9 cellular contexts compared by ENCODE assay signal in the genomic region with DNA sequence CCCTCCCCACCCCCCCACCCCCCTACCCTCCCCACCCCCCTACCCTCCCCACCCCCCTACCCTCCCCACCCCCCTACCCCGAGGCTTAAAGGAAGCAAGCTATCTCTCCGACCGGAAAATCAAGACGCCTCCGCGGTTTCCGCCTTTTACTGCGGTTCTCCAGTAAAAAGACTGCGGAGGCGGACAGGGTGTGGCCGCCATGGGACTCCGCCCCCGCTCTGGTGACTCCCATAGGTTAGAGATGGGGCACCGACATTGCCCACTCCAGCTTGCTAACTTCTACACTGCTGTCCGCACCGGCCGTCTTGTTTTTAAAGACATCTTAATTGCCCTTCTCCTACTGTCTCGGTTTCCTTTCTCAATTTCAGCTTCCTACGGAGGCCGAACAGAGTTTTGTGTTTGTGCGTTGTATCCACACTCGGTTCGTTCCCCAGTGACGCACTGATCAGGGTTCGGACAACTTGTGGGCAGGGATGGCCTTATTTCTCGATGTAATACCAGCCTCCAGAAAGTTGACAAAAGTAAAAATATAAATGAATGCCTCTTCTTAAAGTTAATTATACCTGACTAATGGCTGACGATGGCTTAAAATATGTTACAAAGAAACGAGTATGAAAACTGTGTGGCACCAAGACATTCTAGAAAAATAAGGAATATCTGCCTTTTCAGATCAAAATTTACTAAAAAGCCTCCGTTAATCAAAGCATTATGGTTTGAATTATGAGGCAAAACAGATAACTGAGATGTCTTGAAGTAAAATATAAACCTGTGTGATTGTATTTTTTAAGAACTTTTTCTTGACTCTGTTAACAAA. TPM values are rescaled to one million over a fixed set of nuclear protein-coding genes. Genes with fewer than 3 reads are reported as not detected.
DNase-seq lines count a peak whose midpoint lies in the region; ATAC-seq and TF ChIP-seq lines count a peak whose summit lies in the region.
"Had no signal": no experiment of that assay in that cellular context is flagged by ENCODE, and none has a peak within 500 bp of the region (broad histone marks: within the 10 kb centered on the region; RNA-seq: fewer than 3 reads in every experiment).

No MANE protein-coding gene starts in this region.

- H3K9me3 ChIP-seq in colonic mucosa (no peaks in the 10 kb centered on the region), WERI-Rb-1 (ENCODE audit: severe bottlenecking) (peaks cover 4% of the 10 kb centered on the region)

- H3K27me3 ChIP-seq in colonic mucosa (no peaks in the 10 kb centered on the region), WERI-Rb-1 (ENCODE audit: insufficient read depth, low read depth, severe bottlenecking) (no peaks in the 10 kb centered on the region)

- H3K4me1 ChIP-seq in colonic mucosa = peaks cover 7% of the 10 kb centered on the region

- H3K4me3 ChIP-seq in colonic mucosa (no peak overlapping the region), WERI-Rb-1 (ENCODE audit: low read depth, low read length) (no peak overlapping the region)

- intact Hi-C loops in colonic mucosa (cut with DNase I) (no loop called here), posterior vena cava (cut with DNase I) (no loop called here)

- DNase-seq in DMS53 (lab: John Stamatoyannopoulos, UW) (peak; percentile 78), T-helper 9 cell (peak; percentile 54), colonic mucosa (peak; percentile 29), posterior vena cava (ENCODE audit: low spot score) (peak; percentile 88), HPDE6-E6E7 (ENCODE audit: extremely low spot score) (no peak), WERI-Rb-1 (no peak), occipital lobe (lab: John Stamatoyannopoulos, UW) (no peak)
- DNase-seq: small intestine had no signal

- ATAC-seq in HG03520 (IDR thresholded peaks at IDR 0.05; ENCODE audit: unreplicated experiment) = no peak

- TF ChIP-seq CTCF in colonic mucosa (IDR thresholded peaks at IDR 0.05) (no peak), WERI-Rb-1 (IDR thresholded peaks at IDR 0.05; ENCODE audit: low read depth, low read length) (no peak)

- H3K27ac ChIP-seq in colonic mucosa (no peak overlapping the region), WERI-Rb-1 (no peak overlapping the region)

- H3K36me3 ChIP-seq in colonic mucosa (peaks cover 13% of the 10 kb centered on the region), WERI-Rb-1 (peaks cover 26% of the 10 kb centered on the region)

- no peak overlapping the region for H3K9ac ChIP-seq in colonic mucosa (ENCODE audit: low read depth in 2 of 2, low read length in 2 of 2)

RNA-seq across cellular contexts. Expression of a gene that starts 1.1 kb away (rescaled TPM):
- total RNA-seq in colonic mucosa (1 to 10 TPM; 7.1 to 7.2 TPM), posterior vena cava (1 to 10 TPM; 5.1 to 6.9 TPM), occipital lobe (17.9 TPM)

RNA-seq across cellular contexts. Expression of a gene that starts 20.4 kb away (rescaled TPM):
- total RNA-seq in colonic mucosa (1 to 10 TPM in 1 of 2 donors, under 1 TPM in 1; 0.57 to 1.1 TPM), posterior vena cava (1 to 10 TPM; 1.9 to 4.9 TPM), occipital lobe (0.47 TPM)

RNA-seq across cellular contexts. Expression of a gene that starts 47.2 kb away (rescaled TPM):
- total RNA-seq in colonic mucosa (10 to 100 TPM; 19.5 to 27.2 TPM), posterior vena cava (10 to 100 TPM; 19.8 to 21.2 TPM), occipital lobe (55.4 TPM)

RNA-seq across cellular contexts. Expression of a gene that starts 48.1 kb away (rescaled TPM):
- total RNA-seq in colonic mucosa (not detected), posterior vena cava (not detected), occipital lobe (0.78 TPM)

Comparison
In these comparisons a context has a peak if more than half of its experiments do, and no peak if none do; other contexts are left out.
1. DNase-seq: peak in DMS53 (single experiment), T-helper 9 cell (single experiment), colonic mucosa (single experiment) and posterior vena cava (single experiment); none in HPDE6-E6E7 (single experiment), WERI-Rb-1 (single experiment) and occipital lobe (single experiment).